Comparison of ENCODE assay signal across 11 cellular contexts in the genomic region with DNA sequence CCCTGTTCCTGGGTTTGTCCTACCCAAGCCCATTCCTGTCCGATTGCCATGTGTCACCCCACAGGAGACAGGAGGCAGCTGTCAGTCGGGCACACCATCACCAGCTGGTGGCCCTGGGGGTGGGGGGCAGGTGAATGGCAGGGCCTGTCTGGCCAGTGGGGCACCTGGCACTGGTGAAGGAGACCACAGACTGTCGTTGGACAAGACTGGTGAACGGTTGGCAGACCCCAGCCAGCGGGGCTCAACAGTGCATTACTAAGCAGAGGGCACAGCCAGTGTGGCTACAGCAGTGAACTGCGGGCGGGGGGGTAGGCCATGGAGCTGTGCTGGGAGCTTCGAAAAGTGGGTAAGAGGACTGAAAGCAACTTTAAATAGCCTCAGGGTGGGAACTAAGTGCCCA. TPM values are rescaled to one million over a fixed set of nuclear protein-coding genes. Genes with fewer than 3 reads are reported as not detected.
DNase-seq lines count a peak whose midpoint lies in the region; ATAC-seq and TF ChIP-seq lines count a peak whose summit lies in the region.
"Had no signal": no experiment of that assay in that cellular context is flagged by ENCODE, and none has a peak within 500 bp of the region (broad histone marks: within the 10 kb centered on the region; RNA-seq: fewer than 3 reads in every experiment).

No MANE protein-coding gene starts in this region.

- H3K36me3 ChIP-seq in ACC112 (ENCODE audit: insufficient read depth, low read length) (no peaks in the 10 kb centered on the region), GM23248 (ENCODE audit: low read depth) (no peaks in the 10 kb centered on the region), mucosa of rectum (ENCODE audit: control insufficient read depth in 2 of 2, insufficient read depth in 2 of 2, low read length in 2 of 2) (no peaks in the 10 kb centered on the region), WERI-Rb-1 (peaks cover 3% of the 10 kb centered on the region; the same call in 1 of the 2 replicates)
- H3K36me3 ChIP-seq: ascending aorta, tibial artery had no signal

- peak overlapping the region; percentile 31 for H3K27ac Mint-ChIP-seq in activated naive CD8-positive, alpha-beta T cell treated with anti-CD3 and anti-CD28 coated beads, Interleukin-2, amount 10 ng/mL, durations not matched to agents 7 days and 5 days

- H3K27me3 ChIP-seq in ACC112 (ENCODE audit: insufficient read depth, low read length), result no peaks in the 10 kb centered on the region
- no peaks in the 10 kb centered on the region for H3K27me3 ChIP-seq in GM23248 (replicated peaks; ENCODE audit: insufficient read depth)
- H3K27me3 ChIP-seq in mucosa of rectum (ENCODE audit: control insufficient read depth in 2 of 2, insufficient read depth in 2 of 2, low read length in 2 of 2), result peaks cover 10 to 24% of the 10 kb centered on the region in 2 donors
- H3K27me3 ChIP-seq in WERI-Rb-1 (ENCODE audit: insufficient read depth, low read depth, severe bottlenecking), result no peaks in the 10 kb centered on the region
- H3K27me3 ChIP-seq: ascending aorta had no signal

- peak overlapping the region; percentile 83 for H3K4me2 ChIP-seq in GM23248 (ENCODE audit: unreplicated experiment)

- POLR2A ChIA-PET in activated naive CD8-positive, alpha-beta T cell treated with anti-CD3 and anti-CD28 coated beads, Interleukin-2, amount 10 ng/mL, durations not matched to agents 7 days and 5 days (lab: Charles Lee), result interaction anchor here (0.6 to 8.7 kb wide), 6 partner anchors 11 to 626 kb away, joined by 3 to 102 read pairs (median 8); no protein-coding TSS in a partner anchor

- H3K4me3 ChIP-seq in ACC112 (ENCODE audit: low read depth, low read length) (peak overlapping the region; percentile 92), GM23248 (peak overlapping the region; percentile 100), mucosa of rectum (ENCODE audit: low read length in 2 of 2) (peak overlapping the region; percentile 17 to 27), WERI-Rb-1 (ENCODE audit: low read depth, low read length) (no peak overlapping the region)
- H3K4me3 ChIP-seq: tibial artery had no signal

- no peak for TF ChIP-seq CTCF in WERI-Rb-1 (IDR thresholded peaks at IDR 0.05; ENCODE audit: low read depth, low read length)

- peak overlapping the region; percentile 87 for H3K4me3 Mint-ChIP-seq in activated naive CD8-positive, alpha-beta T cell treated with anti-CD3 and anti-CD28 coated beads, Interleukin-2, amount 10 ng/mL, durations not matched to agents 7 days and 5 days

- no peak overlapping the region for H2AFZ ChIP-seq in ACC112 (ENCODE audit: low read length, unreplicated experiment)
- no peak overlapping the region for H2AFZ ChIP-seq in GM23248

- H3F3A ChIP-seq in GM23248 (ENCODE audit: insufficient read depth), result peaks cover 29% of the 10 kb centered on the region; the same call in 1 of the 2 replicates

- DNase-seq in GM23248, result peak; percentile 44
- peak; percentile 45 for DNase-seq in activated naive CD8-positive, alpha-beta T cell treated with anti-CD3 and anti-CD28 coated beads, Interleukin-2, amount 10 ng/mL, durations not matched to agents 7 days and 5 days
- DNase-seq in WERI-Rb-1, result no peak
- DNase-seq in NCI-H2171 treated with DMSO at 0.1 percent for 48 hours (lab: John Stamatoyannopoulos, UW), result no peak
- DNase-seq in activated CD4-positive, CD25-positive, alpha-beta regulatory T cell (lab: John Stamatoyannopoulos, UW), result no peak
- DNase-seq: NCI-H1417 treated with DMSO at 0.1 percent for 48 hours, tibial artery had no signal

- in situ Hi-C loops in GM23248 (cut with MboI), result no loop called here

- no peaks in the 10 kb centered on the region for H3K9me2 ChIP-seq in GM23248 (ENCODE audit: insufficient read depth)

- H4K20me1 ChIP-seq in GM23248 (ENCODE audit: insufficient read depth), result peaks cover 9% of the 10 kb centered on the region

- H3K9me3 Mint-ChIP-seq in activated naive CD8-positive, alpha-beta T cell treated with anti-CD3 and anti-CD28 coated beads, Interleukin-2, amount 10 ng/mL, durations not matched to agents 7 days and 5 days, result no peaks in the 10 kb centered on the region

- H3K4me1 Mint-ChIP-seq in activated naive CD8-positive, alpha-beta T cell treated with anti-CD3 and anti-CD28 coated beads, Interleukin-2, amount 10 ng/mL, durations not matched to agents 7 days and 5 days, result peaks cover 66% of the 10 kb centered on the region

- H3K4me1 ChIP-seq in ACC112 (ENCODE audit: control insufficient read depth, insufficient read depth, low read length, unreplicated experiment) (peaks cover 50% of the 10 kb centered on the region), GM23248 (ENCODE audit: insufficient read depth) (peaks cover 45% of the 10 kb centered on the region), mucosa of rectum (ENCODE audit: control insufficient read depth in 2 of 2, insufficient read depth in 2 of 2, low read length in 2 of 2) (peaks cover 7 to 13% of the 10 kb centered on the region in 2 donors)

- H3K79me2 ChIP-seq in ACC112 (ENCODE audit: control insufficient read depth, insufficient read depth, low read length, unreplicated experiment) (peaks cover 74% of the 10 kb centered on the region), GM23248 (ENCODE audit: insufficient read depth) (peaks cover 80% of the 10 kb centered on the region)

- no peak overlapping the region for H3K27ac ChIP-seq in ACC112 (ENCODE audit: low read depth, low read length)
- no peak overlapping the region for H3K27ac ChIP-seq in GM23248
- H3K27ac ChIP-seq in mucosa of rectum (ENCODE audit: low read depth in 2 of 2, low read length in 2 of 2), result no peak overlapping the region
- no peak overlapping the region for H3K27ac ChIP-seq in WERI-Rb-1
- H3K27ac ChIP-seq: ascending aorta, tibial artery had no signal

- H3K36me3 Mint-ChIP-seq in activated naive CD8-positive, alpha-beta T cell treated with anti-CD3 and anti-CD28 coated beads, Interleukin-2, amount 10 ng/mL, durations not matched to agents 7 days and 5 days, result peaks cover 6% of the 10 kb centered on the region

- H3K9ac ChIP-seq in GM23248 (peak overlapping the region; percentile 81), mucosa of rectum (ENCODE audit: low read depth in 1 of 2, low read length in 2 of 2) (no peak overlapping the region)

- no peak for ATAC-seq in activated naive CD8-positive, alpha-beta T cell treated with anti-CD3 and anti-CD28 coated beads, Interleukin-2, amount 10 ng/mL, durations not matched to agents 7 days and 5 days (ENCODE audit: low read depth)
- no peak for ATAC-seq in HG03521 (IDR thresholded peaks at IDR 0.05; ENCODE audit: unreplicated experiment)

- no peaks in the 10 kb centered on the region for H3K27me3 Mint-ChIP-seq in activated naive CD8-positive, alpha-beta T cell treated with anti-CD3 and anti-CD28 coated beads, Interleukin-2, amount 10 ng/mL, durations not matched to agents 7 days and 5 days

- WGBS in GM23248 (ENCODE audit: low coverage in 1 of 2, low lambda C conversion rate in 2 of 2, missing lambda C conversion rate in 2 of 2), 2 experiments, result 73% methylated on average over 8 of the region's 8 CpGs

- no peaks in the 10 kb centered on the region for H3K9me3 ChIP-seq in GM23248 (ENCODE audit: low read depth)
- no peaks in the 10 kb centered on the region for H3K9me3 ChIP-seq in mucosa of rectum (ENCODE audit: control insufficient read depth in 2 of 2, low read length in 2 of 2)
- no peaks in the 10 kb centered on the region for H3K9me3 ChIP-seq in WERI-Rb-1 (ENCODE audit: severe bottlenecking)
- H3K9me3 ChIP-seq: ascending aorta, tibial artery had no signal

RNA-seq across cellular contexts. Expression of a gene that starts 2.1 kb away (rescaled TPM):
- 132 and 151 TPM in 2 replicates for total RNA-seq in GM23248 (2014; rRNA removed; shearing (Covaris generic))
- polyA plus RNA-seq in GM23248 (2016; fragmentation: Nextera tagmentation; extraction: Ambion mirVana), result 41.2 and 42.3 TPM in 2 replicates
- total RNA-seq in activated naive CD8-positive, alpha-beta T cell treated with anti-CD3 and anti-CD28 coated beads, Interleukin-2, amount 10 ng/mL, durations not matched to agents 7 days and 5 days, result 10 to 100 TPM; 15.2 to 15.8 TPM

RNA-seq across cellular contexts. Expression of a gene that starts 29.3 kb away (rescaled TPM):
- total RNA-seq in GM23248 (2014; rRNA removed; shearing (Covaris generic)), result 70.4 and 74.2 TPM in 2 replicates
- 78.6 and 79.1 TPM in 2 replicates for polyA plus RNA-seq in GM23248 (2016; fragmentation: Nextera tagmentation; extraction: Ambion mirVana)
- total RNA-seq in activated naive CD8-positive, alpha-beta T cell treated with anti-CD3 and anti-CD28 coated beads, Interleukin-2, amount 10 ng/mL, durations not matched to agents 7 days and 5 days, result 10 to 100 TPM; 55.3 to 63.2 TPM

Comparison
In these comparisons a context has a peak if more than half of its experiments do, and no peak if none do; other contexts are left out.
1. DNase-seq: peak in GM23248 (single experiment) and activated naive CD8-positive, alpha-beta T cell treated with anti-CD3 and anti-CD28 coated beads, Interleukin-2, amount 10 ng/mL, durations not matched to agents 7 days and 5 days (single experiment); none in WERI-Rb-1 (single experiment), NCI-H2171 treated with DMSO at 0.1 percent for 48 hours (single experiment) and activated CD4-positive, CD25-positive, alpha-beta regulatory T cell (0 of 4).